1 cellular context compared by ENCODE assay signal in genomic region chr11:65181569-65182257, GRCh38.
TF ChIP-seq lines count a peak whose summit lies in the region.

TSS of gene CAPN1 (plus strand) at chr11:65181928. CDS start at chr11:65182702, 774 bp downstream.

TF ChIP-seq in K562, 482 proteins besides CTCF, POLR2A, EP300 and RAD21 (continued from another document and continues in another):
- TF ChIP-seq ZNF740 (CRISPR knock-in tag; IDR thresholded peaks at IDR 0.05), result no peak; the same call in 1 of the 2 replicates
- peak in 1 of 2 experiments; percentile 99; a peak in 2 of 4 replicates for TF ChIP-seq ZNF740 (tag; IDR thresholded peaks at IDR 0.05)
- no peak for TF ChIP-seq TOE1 (IDR thresholded peaks at IDR 0.05; ENCODE audit: borderline replicate concordance)
- no peak for TF ChIP-seq TOE1 (CRISPR knock-in tag; IDR thresholded peaks at IDR 0.05; ENCODE audit: borderline replicate concordance, low read depth)
- TF ChIP-seq TSC22D4 (tag; IDR thresholded peaks at IDR 0.05), result no peak
- no peak for TF ChIP-seq PPARD (CRISPR knock-in tag; IDR thresholded peaks at IDR 0.05)
- no peak for TF ChIP-seq FOXP4 (CRISPR knock-in tag; IDR thresholded peaks at IDR 0.05; ENCODE audit: borderline replicate concordance)
- TF ChIP-seq CHCHD3 (CRISPR knock-in tag; IDR thresholded peaks at IDR 0.05), result no peak
- 0 out of 2 replicates have a peak, but pooled peaks have one; percentile 13 for TF ChIP-seq CTBP1 (IDR thresholded peaks at IDR 0.05; ENCODE audit: borderline replicate concordance)
- TF ChIP-seq NR4A1 (CRISPR knock-in tag; IDR thresholded peaks at IDR 0.05), result no peak
- TF ChIP-seq NR4A1 (tag; IDR thresholded peaks at IDR 0.05), result no peak
- peak; percentile 56; the same call in 1 of the 2 replicates for TF ChIP-seq ETV5 (CRISPR knock-in tag; IDR thresholded peaks at IDR 0.05; ENCODE audit: low read depth)
- peak; percentile 62 for TF ChIP-seq ARID1B (IDR thresholded peaks at IDR 0.05)
- peak; percentile 86 for TF ChIP-seq ZBTB7A (IDR thresholded peaks at IDR 0.05; ENCODE audit: borderline replicate concordance, control insufficient read depth, low read depth, low read length)
- no peak for TF ChIP-seq ZNF197 (CRISPR knock-in tag; IDR thresholded peaks at IDR 0.05; ENCODE audit: low read depth)
- TF ChIP-seq ZKSCAN1 (IDR thresholded peaks at IDR 0.05; ENCODE audit: low read depth, low read length), result no peak
- TF ChIP-seq ZNF699 (CRISPR knock-in tag; IDR thresholded peaks at IDR 0.05; ENCODE audit: insufficient replicate concordance), result no peak
- TF ChIP-seq ILF3 (IDR thresholded peaks at IDR 0.05; ENCODE audit: borderline replicate concordance), result no peak
- no peak for TF ChIP-seq KDM4B (IDR thresholded peaks at IDR 0.05; ENCODE audit: borderline replicate concordance in 2 of 2, low read depth in 1 of 2)
- no peak for TF ChIP-seq PHB2 (IDR thresholded peaks at IDR 0.05; ENCODE audit: low read depth)
- peak; percentile 97 for TF ChIP-seq ZNF263 (CRISPR knock-in tag; IDR thresholded peaks at IDR 0.05; ENCODE audit: borderline replicate concordance)
- no peak for TF ChIP-seq RHOXF2B (CRISPR knock-in tag; conservative IDR thresholded peaks at IDR 0.05)
- TF ChIP-seq THRAP3 (IDR thresholded peaks at IDR 0.05; ENCODE audit: borderline replicate concordance), result no peak
- peak; percentile 92 for TF ChIP-seq FOSL1 (tag; conservative IDR thresholded peaks at IDR 0.05)
- TF ChIP-seq FOXJ2 (tag; IDR thresholded peaks at IDR 0.05), result peak; percentile 43; the same call in 1 of the 2 replicates
- no peak for TF ChIP-seq POU5F1 (IDR thresholded peaks at IDR 0.05; ENCODE audit: borderline replicate concordance, low read depth, low read length, partially characterized antibody)
- TF ChIP-seq ATF2 (CRISPR knock-in tag; IDR thresholded peaks at IDR 0.05), result no peak
- no peak for TF ChIP-seq NR3C1 (CRISPR knock-in tag; IDR thresholded peaks at IDR 0.05)
- TF ChIP-seq, protein P1, sequence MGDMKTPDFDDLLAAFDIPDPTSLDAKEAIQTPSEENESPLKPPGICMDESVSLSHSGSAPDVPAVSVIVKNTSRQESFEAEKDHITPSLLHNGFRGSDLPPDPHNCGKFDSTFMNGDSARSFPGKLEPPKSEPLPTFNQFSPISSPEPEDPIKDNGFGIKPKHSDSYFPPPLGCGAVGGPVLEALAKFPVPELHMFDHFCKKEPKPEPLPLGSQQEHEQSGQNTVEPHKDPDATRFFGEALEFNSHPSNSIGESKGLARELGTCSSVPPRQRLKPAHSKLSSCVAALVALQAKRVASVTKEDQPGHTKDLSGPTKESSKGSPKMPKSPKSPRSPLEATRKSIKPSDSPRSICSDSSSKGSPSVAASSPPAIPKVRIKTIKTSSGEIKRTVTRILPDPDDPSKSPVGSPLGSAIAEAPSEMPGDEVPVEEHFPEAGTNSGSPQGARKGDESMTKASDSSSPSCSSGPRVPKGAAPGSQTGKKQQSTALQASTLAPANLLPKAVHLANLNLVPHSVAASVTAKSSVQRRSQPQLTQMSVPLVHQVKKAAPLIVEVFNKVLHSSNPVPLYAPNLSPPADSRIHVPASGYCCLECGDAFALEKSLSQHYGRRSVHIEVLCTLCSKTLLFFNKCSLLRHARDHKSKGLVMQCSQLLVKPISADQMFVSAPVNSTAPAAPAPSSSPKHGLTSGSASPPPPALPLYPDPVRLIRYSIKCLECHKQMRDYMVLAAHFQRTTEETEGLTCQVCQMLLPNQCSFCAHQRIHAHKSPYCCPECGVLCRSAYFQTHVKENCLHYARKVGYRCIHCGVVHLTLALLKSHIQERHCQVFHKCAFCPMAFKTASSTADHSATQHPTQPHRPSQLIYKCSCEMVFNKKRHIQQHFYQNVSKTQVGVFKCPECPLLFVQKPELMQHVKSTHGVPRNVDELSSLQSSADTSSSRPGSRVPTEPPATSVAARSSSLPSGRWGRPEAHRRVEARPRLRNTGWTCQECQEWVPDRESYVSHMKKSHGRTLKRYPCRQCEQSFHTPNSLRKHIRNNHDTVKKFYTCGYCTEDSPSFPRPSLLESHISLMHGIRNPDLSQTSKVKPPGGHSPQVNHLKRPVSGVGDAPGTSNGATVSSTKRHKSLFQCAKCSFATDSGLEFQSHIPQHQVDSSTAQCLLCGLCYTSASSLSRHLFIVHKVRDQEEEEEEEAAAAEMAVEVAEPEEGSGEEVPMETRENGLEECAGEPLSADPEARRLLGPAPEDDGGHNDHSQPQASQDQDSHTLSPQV (IDR thresholded peaks at IDR 0.05), result no peak
- TF ChIP-seq SMAD2 (IDR thresholded peaks at IDR 0.05; ENCODE audit: low read depth, low read length), result no peak
- TF ChIP-seq BCOR (IDR thresholded peaks at IDR 0.05), result no peak
- 0 out of 2 replicates have a peak, but pooled peaks have one; percentile 54 for TF ChIP-seq ELF2 (CRISPR knock-in tag; IDR thresholded peaks at IDR 0.05)
- TF ChIP-seq MCM5 (IDR thresholded peaks at IDR 0.05; ENCODE audit: low read depth), result no peak
- TF ChIP-seq CBFA2T3 (IDR thresholded peaks at IDR 0.05), result peak; percentile 66
- TF ChIP-seq PCBP2 (IDR thresholded peaks at IDR 0.05; ENCODE audit: low read depth, low read length, poor library complexity, severe bottlenecking), result no peak
- TF ChIP-seq TCF3 (CRISPR knock-in tag; IDR thresholded peaks at IDR 0.05), result no peak; the same call in 1 of the 2 replicates
- no peak for TF ChIP-seq HMG20B (CRISPR knock-in tag; IDR thresholded peaks at IDR 0.05)
- no peak for TF ChIP-seq ZNF79 (CRISPR knock-in tag; IDR thresholded peaks at IDR 0.05; ENCODE audit: low read depth)
- TF ChIP-seq RAD51 (IDR thresholded peaks at IDR 0.05; ENCODE audit: borderline replicate concordance, low read depth), result no peak
- no peak for TF ChIP-seq ZNF140 (CRISPR knock-in tag; IDR thresholded peaks at IDR 0.05)
- TF ChIP-seq ZNF12 (CRISPR knock-in tag; IDR thresholded peaks at IDR 0.05), result 0 out of 2 replicates have a peak, but pooled peaks have one; percentile 23
- 0 out of 2 replicates have a peak, but pooled peaks have one; percentile 30 for TF ChIP-seq MBD2 (IDR thresholded peaks at IDR 0.05; ENCODE audit: borderline replicate concordance, low read depth)
- TF ChIP-seq RUNX1 (IDR thresholded peaks at IDR 0.05; ENCODE audit: low read depth), result no peak
- TF ChIP-seq, protein P2, sequence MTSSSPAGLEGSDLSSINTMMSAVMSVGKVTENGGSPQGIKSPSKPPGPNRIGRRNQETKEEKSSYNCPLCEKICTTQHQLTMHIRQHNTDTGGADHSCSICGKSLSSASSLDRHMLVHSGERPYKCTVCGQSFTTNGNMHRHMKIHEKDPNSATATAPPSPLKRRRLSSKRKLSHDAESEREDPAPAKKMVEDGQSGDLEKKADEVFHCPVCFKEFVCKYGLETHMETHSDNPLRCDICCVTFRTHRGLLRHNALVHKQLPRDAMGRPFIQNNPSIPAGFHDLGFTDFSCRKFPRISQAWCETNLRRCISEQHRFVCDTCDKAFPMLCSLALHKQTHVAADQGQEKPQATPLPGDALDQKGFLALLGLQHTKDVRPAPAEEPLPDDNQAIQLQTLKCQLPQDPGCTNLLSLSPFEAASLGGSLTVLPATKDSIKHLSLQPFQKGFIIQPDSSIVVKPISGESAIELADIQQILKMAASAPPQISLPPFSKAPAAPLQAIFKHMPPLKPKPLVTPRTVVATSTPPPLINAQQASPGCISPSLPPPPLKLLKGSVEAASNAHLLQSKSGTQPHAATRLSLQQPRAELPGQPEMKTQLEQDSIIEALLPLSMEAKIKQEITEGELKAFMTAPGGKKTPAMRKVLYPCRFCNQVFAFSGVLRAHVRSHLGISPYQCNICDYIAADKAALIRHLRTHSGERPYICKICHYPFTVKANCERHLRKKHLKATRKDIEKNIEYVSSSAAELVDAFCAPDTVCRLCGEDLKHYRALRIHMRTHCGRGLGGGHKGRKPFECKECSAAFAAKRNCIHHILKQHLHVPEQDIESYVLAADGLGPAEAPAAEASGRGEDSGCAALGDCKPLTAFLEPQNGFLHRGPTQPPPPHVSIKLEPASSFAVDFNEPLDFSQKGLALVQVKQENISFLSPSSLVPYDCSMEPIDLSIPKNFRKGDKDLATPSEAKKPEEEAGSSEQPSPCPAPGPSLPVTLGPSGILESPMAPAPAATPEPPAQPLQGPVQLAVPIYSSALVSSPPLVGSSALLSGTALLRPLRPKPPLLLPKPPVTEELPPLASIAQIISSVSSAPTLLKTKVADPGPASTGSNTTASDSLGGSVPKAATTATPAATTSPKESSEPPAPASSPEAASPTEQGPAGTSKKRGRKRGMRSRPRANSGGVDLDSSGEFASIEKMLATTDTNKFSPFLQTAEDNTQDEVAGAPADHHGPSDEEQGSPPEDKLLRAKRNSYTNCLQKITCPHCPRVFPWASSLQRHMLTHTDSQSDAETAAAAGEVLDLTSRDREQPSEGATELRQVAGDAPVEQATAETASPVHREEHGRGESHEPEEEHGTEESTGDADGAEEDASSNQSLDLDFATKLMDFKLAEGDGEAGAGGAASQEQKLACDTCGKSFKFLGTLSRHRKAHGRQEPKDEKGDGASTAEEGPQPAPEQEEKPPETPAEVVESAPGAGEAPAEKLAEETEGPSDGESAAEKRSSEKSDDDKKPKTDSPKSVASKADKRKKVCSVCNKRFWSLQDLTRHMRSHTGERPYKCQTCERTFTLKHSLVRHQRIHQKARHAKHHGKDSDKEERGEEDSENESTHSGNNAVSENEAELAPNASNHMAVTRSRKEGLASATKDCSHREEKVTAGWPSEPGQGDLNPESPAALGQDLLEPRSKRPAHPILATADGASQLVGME (CRISPR knock-in tag; IDR thresholded peaks at IDR 0.05), result no peak
- TF ChIP-seq TAL1 (IDR thresholded peaks at IDR 0.05), result peak; percentile 25; the same call in 1 of the 2 replicates
- TF ChIP-seq POLR2AphosphoS2 (IDR thresholded peaks at IDR 0.05; ENCODE audit: low read length), result no peak
- no peak for TF ChIP-seq SMC3 (conservative IDR thresholded peaks at IDR 0.05; ENCODE audit: insufficient read depth, low read depth, low read length)
- TF ChIP-seq FOS (IDR thresholded peaks at IDR 0.05; ENCODE audit: extremely low read depth, insufficient read length), result no peak
- no peak for TF ChIP-seq ZNF232 (CRISPR knock-in tag; IDR thresholded peaks at IDR 0.05)
- TF ChIP-seq NFIC (IDR thresholded peaks at IDR 0.05), result peak; percentile 75
- no peak for TF ChIP-seq KLF6 (CRISPR knock-in tag; IDR thresholded peaks at IDR 0.05; ENCODE audit: borderline replicate concordance)
- TF ChIP-seq CUX1 (CRISPR knock-in tag; IDR thresholded peaks at IDR 0.05), result no peak
